In genomic region chr13:98144501-98145350, GRCh38 we compare ENCODE assay signal across 9 cellular contexts. TPM values are rescaled to one million over a fixed set of nuclear protein-coding genes. Genes with fewer than 3 reads are reported as not detected.
A peak's percentile ranks its signal among the peaks of the same experiment; 100 is the strongest.
DNase-seq lines count a peak whose midpoint lies in the region; ATAC-seq and TF ChIP-seq lines count a peak whose summit lies in the region.
"Had no signal": no experiment of that assay in that cellular context is flagged by ENCODE, and none has a peak within 500 bp of the region (broad histone marks: within the 10 kb centered on the region; RNA-seq: fewer than 3 reads in every experiment).

No MANE protein-coding gene starts in this region.

- peaks cover 26 to 43% of the 10 kb centered on the region in 2 donors for H3K4me1 ChIP-seq in adrenal gland (replicated peaks in 1 of 2)
- peaks cover 14 to 37% (median 26%) of the 10 kb centered on the region in 6 donors for H3K4me1 ChIP-seq in spleen

- H3K27me3 Mint-ChIP-seq in CD4-positive, alpha-beta T cell = peaks cover 70% of the 10 kb centered on the region
- peaks cover 6 to 35% (median 8%) of the 10 kb centered on the region in 3 donors for H3K27me3 Mint-ChIP-seq in immature natural killer cell (ENCODE audit: low read depth in 3 of 3)

- no peaks in the 10 kb centered on the region for H3K36me3 Mint-ChIP-seq in CD4-positive, alpha-beta T cell (ENCODE audit: low read depth)
- H3K36me3 Mint-ChIP-seq in immature natural killer cell = no peaks in the 10 kb centered on the region

- TF ChIP-seq POLR2A in adrenal gland (IDR thresholded peaks at IDR 0.05) (no peak), spleen (IDR thresholded peaks at IDR 0.05) (no peak)

- H3K4me1 Mint-ChIP-seq in CD4-positive, alpha-beta T cell (ENCODE audit: low read depth) = no peaks in the 10 kb centered on the region
- H3K4me1 Mint-ChIP-seq in immature natural killer cell = peaks cover 5 to 14% of the 10 kb centered on the region in 2 donors

- H3K4me3 Mint-ChIP-seq in CD4-positive, alpha-beta T cell = peak overlapping the region; percentile 51
- H3K4me3 Mint-ChIP-seq in immature natural killer cell = peak overlapping the region; percentile 68 to 75 (median 69)

- TF ChIP-seq CTCF in CD4-positive, alpha-beta T cell (IDR thresholded peaks at IDR 0.05) = no peak
- TF ChIP-seq CTCF in adrenal gland (IDR thresholded peaks at IDR 0.05) (peak in 2 of 6 experiments; percentile 14 to 20), spleen (IDR thresholded peaks at IDR 0.05 in 8 of 11, conservative IDR thresholded peaks at IDR 0.05 in 3 of 11) (no peak)

- no peak for ATAC-seq in CD4-positive, alpha-beta T cell (ENCODE audit: poor library complexity)
- ATAC-seq in HG03457 (IDR thresholded peaks at IDR 0.05; ENCODE audit: unreplicated experiment) = no peak
- no peak for ATAC-seq in HG02981 (IDR thresholded peaks at IDR 0.05; ENCODE audit: unreplicated experiment)

- H3K4me3 ChIP-seq in adrenal gland = peak overlapping the region in 2 of 4 donors; percentile 46 to 95
- peak overlapping the region; percentile 7 to 78 (median 52) for H3K4me3 ChIP-seq in spleen

- no peaks in the 10 kb centered on the region for H3K36me3 ChIP-seq in adrenal gland (replicated peaks in 1 of 2)
- H3K36me3 ChIP-seq in spleen = no peaks in the 10 kb centered on the region

- POLR2A ChIA-PET in CD4-positive, alpha-beta T cell (lab: Charles Lee) = no interaction called here

- no peak overlapping the region for H3K27ac Mint-ChIP-seq in CD4-positive, alpha-beta T cell
- no peak overlapping the region for H3K27ac Mint-ChIP-seq in immature natural killer cell

- H3K27me3 ChIP-seq in CD4-positive, alpha-beta T cell (ENCODE audit: control insufficient read depth, insufficient read depth, low read length) = peaks cover 41% of the 10 kb centered on the region
- no peaks in the 10 kb centered on the region for H3K27me3 ChIP-seq in adrenal gland
- H3K27me3 ChIP-seq in spleen (replicated peaks in 1 of 7) = peaks cover 0 to 67% (median 16%) of the 10 kb centered on the region in 7 donors

- intact Hi-C loops in CD4-positive, alpha-beta T cell (cut with DNase I, micrococcal nuclease) = no loop called here
- intact Hi-C loops in adrenal gland (cut with DNase I) (loop anchor here (10.0 kb wide), 2 partner anchors 70 to 250 kb away; no protein-coding TSS in a partner anchor), spleen (cut with DNase I; ENCODE audit: low total_unique reads) (no loop called here)

- DNase-seq in CD4-positive, alpha-beta T cell = no peak
- DNase-seq in HK-2 (ENCODE audit: unreplicated experiment) (peak; percentile 25), adrenal gland (peak in 6 of 7 donors; percentile 23 to 58 (median 40)), immature natural killer cell (no peak), spleen (no peak), cerebellar cortex (ENCODE audit: low spot score) (no peak)

- WGBS in adrenal gland, 4 donors = 33 to 39% (median 36%) methylated on average over 15 to 17 of the region's 17 CpGs
- WGBS in spleen, 5 donors = 57 to 73% (median 64%) methylated on average over 17 of the region's 17 CpGs

- H3K27ac ChIP-seq in CD4-positive, alpha-beta T cell (ENCODE audit: low read depth, low read length) = no peak overlapping the region
- H3K27ac ChIP-seq in adrenal gland = peak overlapping the region in 4 of 5 donors; percentile 16 to 85 (median 77)
- peak overlapping the region in 4 of 8 donors; percentile 61 to 81 (median 74) for H3K27ac ChIP-seq in spleen

- H3K9me3 Mint-ChIP-seq in CD4-positive, alpha-beta T cell = no peaks in the 10 kb centered on the region
- peaks cover 0 to 1% (median 0%) of the 10 kb centered on the region in 6 donors for H3K9me3 Mint-ChIP-seq in immature natural killer cell

- no peaks in the 10 kb centered on the region for H3K9me3 ChIP-seq in CD4-positive, alpha-beta T cell (ENCODE audit: control insufficient read depth, low read length)
- H3K9me3 ChIP-seq in adrenal gland (replicated peaks in 1 of 3) (no peaks in the 10 kb centered on the region), spleen (no peaks in the 10 kb centered on the region)

- CTCF ChIA-PET in CD4-positive, alpha-beta T cell (lab: Charles Lee) = no interaction called here

RNA-seq across cellular contexts. Expression of gene FARP1, which starts 1.8 kb away (rescaled TPM):
- total RNA-seq in CD4-positive, alpha-beta T cell = under 1 TPM in 1 of 2 experiments, not detected in 1; 0.30 TPM
- total RNA-seq in adrenal gland (100 to 1,000 TPM in 2 of 8 donors, 10 to 100 TPM in 6; 39.9 to 304 (median 71.6) TPM), spleen (10 to 100 TPM; 26.5 to 60.9 (median 43.7) TPM)
- polyA plus RNA-seq in adrenal gland (100 to 1,000 TPM in 1 of 3 donors, 10 to 100 TPM in 2; 27.1 to 258 (median 36.6) TPM), immature natural killer cell (under 1 TPM; 0.09 to 0.72 (median 0.22) TPM), spleen (1 to 10 TPM; 3.7 to 6.5 (median 5.0) TPM)

RNA-seq across cellular contexts. Expression of gene RNF113B, which starts 32.3 kb away (rescaled TPM):
- not detected for total RNA-seq in CD4-positive, alpha-beta T cell
- total RNA-seq in adrenal gland (under 1 TPM in 1 of 8 donors, not detected in 7; 0.27 TPM), spleen (not detected)
- polyA plus RNA-seq in adrenal gland (under 1 TPM in 1 of 3 donors, not detected in 2; 0.15 TPM), immature natural killer cell (not detected), spleen (not detected)
- total RNA-seq: NCI-H460 had no signal

Comparison
In these comparisons a context has a peak if more than half of its experiments do, and no peak if none do; other contexts are left out.
1. DNase-seq: peak in HK-2 (single experiment) and adrenal gland (6 of 7); none in CD4-positive, alpha-beta T cell (0 of 10), immature natural killer cell (0 of 3), spleen (single experiment) and cerebellar cortex (single experiment).
2. RNA of gene FARP1, which starts 1.8 kb away (total RNA-seq): 39.9 to 304 TPM in adrenal gland and 26.5 to 60.9 TPM in spleen; 0.30 TPM in CD4-positive, alpha-beta T cell; every median in the first group is over 10 times any median in the second.
3. intact Hi-C loops: an anchor here in adrenal gland (10.0 kb wide); none called in CD4-positive, alpha-beta T cell and spleen.